ENCODE assay signal across 9 cellular contexts in genomic region chr1:244302889-244303609, GRCh38.
DNase-seq lines count a peak whose midpoint lies in the region; FAIRE-seq and TF ChIP-seq lines count a peak whose summit lies in the region.
"Had no signal": no experiment of that assay in that cellular context is flagged by ENCODE, and none has a peak within 500 bp of the region (broad histone marks: within the 10 kb centered on the region; RNA-seq: fewer than 3 reads in every experiment).

No MANE protein-coding gene starts in this region.

- H3K9me3 ChIP-seq in kidney (ENCODE audit: control insufficient read depth in 1 of 2, low read length in 2 of 2) (no peaks in the 10 kb centered on the region), transverse colon (no peaks in the 10 kb centered on the region), prostate gland (no peaks in the 10 kb centered on the region)
- H3K9me3 ChIP-seq: ascending aorta had no signal

- H3K9ac ChIP-seq in kidney (ENCODE audit: low read length in 2 of 2), result no peak overlapping the region

- intact Hi-C loops in kidney (cut with DNase I), result no loop called here
- intact Hi-C loops in transverse colon (cut with DNase I; ENCODE audit: low total_unique reads), result no loop called here
- intact Hi-C loops in prostate gland (cut with DNase I), result loop anchor here (10.0 kb wide), 1 partner anchor 142 kb away; no protein-coding TSS in a partner anchor

- H3K4me3 ChIP-seq in kidney (ENCODE audit: low read length in 2 of 2) (no peak overlapping the region), transverse colon (no peak overlapping the region), prostate gland (no peak overlapping the region)
- H3K4me3 ChIP-seq: ascending aorta had no signal

- H3K4me1 ChIP-seq in kidney (ENCODE audit: control insufficient read depth in 1 of 2, insufficient read depth in 1 of 2, low read depth in 1 of 2, low read length in 2 of 2) (peaks cover 7 to 18% of the 10 kb centered on the region in 2 donors), transverse colon (peaks cover 0 to 26% (median 4%) of the 10 kb centered on the region in 4 donors), prostate gland (replicated peaks) (no peaks in the 10 kb centered on the region)

- WGBS in transverse colon (ENCODE audit: low coverage in 1 of 2), 2 donors, result 55 to 58% methylated on average over 4 to 11 of the region's 11 CpGs
- 55% methylated on average over 11 of the region's 11 CpGs for WGBS in prostate gland

- TF ChIP-seq POLR2A in transverse colon (IDR thresholded peaks at IDR 0.05) (no peak), prostate gland (IDR thresholded peaks at IDR 0.05) (no peak)

- no peak for TF ChIP-seq CTCF in kidney (IDR thresholded peaks at IDR 0.05; ENCODE audit: borderline replicate concordance, extremely low read depth, insufficient read depth)
- TF ChIP-seq CTCF in transverse colon (IDR thresholded peaks at IDR 0.05), result no peak
- TF ChIP-seq CTCF in prostate gland (IDR thresholded peaks at IDR 0.05), result no peak

- peak overlapping the region; percentile 1 to 79 for H3K27ac ChIP-seq in kidney (ENCODE audit: low read depth in 2 of 2, low read length in 2 of 2)
- H3K27ac ChIP-seq in transverse colon, result no peak overlapping the region
- no peak overlapping the region for H3K27ac ChIP-seq in prostate gland
- H3K27ac ChIP-seq: ascending aorta had no signal

- DNase-seq in NCI-H510A treated with DMSO at 0.1 percent for 48 hours (lab: John Stamatoyannopoulos, UW), result peak; percentile 41
- no peak for DNase-seq in NCI-H510A (lab: John Stamatoyannopoulos, UW)
- peak; percentile 68 for DNase-seq in amniotic epithelial cell (ENCODE audit: low read depth)
- DNase-seq in kidney, result peak; percentile 87
- DNase-seq in transverse colon, result peak; percentile 50
- no peak for DNase-seq in prostate gland (ENCODE audit: low spot score)
- no peak for DNase-seq in activated CD8-positive, alpha-beta memory T cell treated with anti-CD3 and anti-CD28 coated beads for 24 hours
- no peak for DNase-seq in central memory CD4-positive, alpha-beta T cell

- TF ChIP-seq EP300 in transverse colon (IDR thresholded peaks at IDR 0.05; ENCODE audit: low read depth), result no peak

- H3K36me3 ChIP-seq in kidney (ENCODE audit: control insufficient read depth in 1 of 2, insufficient read depth in 2 of 2, low read length in 2 of 2) (no peaks in the 10 kb centered on the region), transverse colon (no peaks in the 10 kb centered on the region), prostate gland (no peaks in the 10 kb centered on the region)
- H3K36me3 ChIP-seq: ascending aorta had no signal

- in situ Hi-C loops in transverse colon (cut with MboI; ENCODE audit: low pct_ligation_motif_present in 1 of 4, low pct_unique_long_range_greater_than_20kb in 1 of 4, low sequenced_read_pairs in 3 of 4), result no loop called here

- no peak for FAIRE-seq in kidney (lab: Jason Lieb, UNC)

- no peaks in the 10 kb centered on the region for H3K27me3 ChIP-seq in transverse colon
- no peaks in the 10 kb centered on the region for H3K27me3 ChIP-seq in prostate gland (replicated peaks; ENCODE audit: insufficient read depth)
- H3K27me3 ChIP-seq: ascending aorta had no signal

Comparison
In these comparisons a context has a peak if more than half of its experiments do, and no peak if none do; other contexts are left out.
1. DNase-seq: peak in NCI-H510A treated with DMSO at 0.1 percent for 48 hours (single experiment), amniotic epithelial cell (single experiment), kidney (single experiment) and transverse colon (single experiment); none in NCI-H510A (single experiment), prostate gland (single experiment), activated CD8-positive, alpha-beta memory T cell treated with anti-CD3 and anti-CD28 coated beads for 24 hours (single experiment) and central memory CD4-positive, alpha-beta T cell (single experiment).
2. H3K27ac ChIP-seq: peak in kidney (2 of 2); none in transverse colon (0 of 4) and prostate gland (0 of 2).